1 cellular context compared by ENCODE assay signal in the genomic region with DNA sequence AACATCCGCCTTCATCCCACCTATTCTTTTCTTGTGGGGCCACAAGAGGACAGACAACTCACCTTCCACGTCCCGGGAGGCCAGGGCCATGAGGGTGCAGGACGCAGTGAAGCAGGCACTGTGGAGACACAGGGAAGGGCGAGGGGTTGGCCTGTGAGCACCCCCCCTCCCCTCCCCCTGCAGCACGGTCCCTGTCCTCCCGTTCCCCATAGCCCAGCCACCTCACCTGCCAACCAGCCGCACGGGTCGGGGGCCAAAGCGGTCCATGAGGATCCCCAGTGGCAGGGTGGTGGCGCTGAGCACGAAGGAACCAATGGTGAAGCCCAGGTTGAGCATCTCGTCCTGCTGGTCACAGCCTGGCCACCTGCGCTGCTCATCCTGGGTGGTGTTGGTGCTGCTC.
TF ChIP-seq lines count a peak whose summit lies in the region.

No MANE protein-coding gene starts in this region.

TF ChIP-seq in liver, 16 proteins besides CTCF, POLR2A, EP300 and RAD21 (continued from another document):
- TF ChIP-seq SP1 (IDR thresholded peaks at IDR 0.05) (no peak), HNF4G (IDR thresholded peaks at IDR 0.05) (no peak), JUND (IDR thresholded peaks at IDR 0.05) (no peak), YY1 (IDR thresholded peaks at IDR 0.05) (no peak)
